In genomic region chr9:91374939-91375338, GRCh38 we compare ENCODE assay signal across 17 cellular contexts. TPM values are rescaled to one million over a fixed set of nuclear protein-coding genes. Genes with fewer than 3 reads are reported as not detected.
DNase-seq lines count a peak whose midpoint lies in the region; FAIRE-seq and TF ChIP-seq lines count a peak whose summit lies in the region.
"Had no signal": no experiment of that assay in that cellular context is flagged by ENCODE, and none has a peak within 500 bp of the region (broad histone marks: within the 10 kb centered on the region; RNA-seq: fewer than 3 reads in every experiment).

No MANE protein-coding gene starts in this region.

- no peak overlapping the region for H3K4me2 ChIP-seq in OCI-LY7 (ENCODE audit: low read length)

- H3K79me2 ChIP-seq in OCI-LY7 (ENCODE audit: insufficient read depth, low read depth, low read length), result no peaks in the 10 kb centered on the region

- no peak for TF ChIP-seq CTCF in retinal pigment epithelial cell (conservative IDR thresholded peaks at IDR 0.05; ENCODE audit: low read depth, low read length)
- TF ChIP-seq CTCF in OCI-LY7 (conservative IDR thresholded peaks at IDR 0.05; ENCODE audit: low read length), result no peak
- TF ChIP-seq CTCF in lower leg skin (IDR thresholded peaks at IDR 0.05), result no peak

- BruUV-seq in OCI-LY7 (replicated peaks; lab: Mats Ljungman, UMichigan), result no TSS peak

- no peak overlapping the region for H2AFZ ChIP-seq in OCI-LY7 (ENCODE audit: low read length)

- no peak overlapping the region for H3K27ac ChIP-seq in OCI-LY7 (ENCODE audit: low read depth, low read length, poor library complexity, severe bottlenecking)
- H3K27ac ChIP-seq: 22Rv1, colonic mucosa, esophagus muscularis mucosa, neutrophil, WERI-Rb-1 had no signal

- no peaks in the 10 kb centered on the region for H3K36me3 ChIP-seq in OCI-LY7 (ENCODE audit: insufficient read depth, low read length)
- H3K36me3 ChIP-seq: colonic mucosa, esophagus muscularis mucosa, neutrophil, WERI-Rb-1 had no signal

- H3K9me3 ChIP-seq in OCI-LY7 (ENCODE audit: low read length), result no peaks in the 10 kb centered on the region; the same call in 1 of the 2 replicates
- H3K9me3 ChIP-seq: colonic mucosa, esophagus muscularis mucosa, neutrophil had no signal

- intact Hi-C loops in OCI-LY7 (cut with micrococcal nuclease; ENCODE audit: unreplicated experiment) (no loop called here), lower leg skin (cut with DNase I; ENCODE audit: low total_unique reads) (no loop called here)

- CTCF ChIA-PET in OCI-LY7 (lab: Charles Lee; ENCODE audit: unreplicated experiment), result interaction anchor here (0.6 kb wide), 1 partner anchor 13 kb away, joined by 3 read pairs; no protein-coding TSS in a partner anchor

- H3K9me2 ChIP-seq in OCI-LY7 (ENCODE audit: insufficient read depth, low read length), result no peaks in the 10 kb centered on the region

- no peaks in the 10 kb centered on the region for H3K4me1 ChIP-seq in OCI-LY7 (ENCODE audit: insufficient read depth, low read length, poor library complexity, severe bottlenecking)
- H3K4me1 ChIP-seq: colonic mucosa, esophagus muscularis mucosa had no signal

- no peak for TF ChIP-seq POLR2A in lower leg skin (IDR thresholded peaks at IDR 0.05)

- H4K20me1 ChIP-seq in OCI-LY7 (ENCODE audit: insufficient read depth, low read length), result no peaks in the 10 kb centered on the region

- 15 to 21% methylated on average over 3 of the region's 3 CpGs for WGBS in lower leg skin, 2 donors

- H3K4me3 ChIP-seq in retinal pigment epithelial cell (ENCODE audit: low read length) (no peak overlapping the region), OCI-LY7 (ENCODE audit: low read depth, low read length, poor library complexity, severe bottlenecking) (no peak overlapping the region), lower leg skin (ENCODE audit: low read depth, poor library complexity, severe bottlenecking) (no peak overlapping the region)
- H3K4me3 ChIP-seq: colonic mucosa, esophagus muscularis mucosa had no signal

- DNase-seq in DMS 273 (lab: John Stamatoyannopoulos, UW; ENCODE audit: unreplicated experiment), result peak; percentile 6
- no peak for DNase-seq in DMS 273 treated with DMSO at 0.1 percent for 48 hours (lab: John Stamatoyannopoulos, UW)
- peak; percentile 11 for DNase-seq in RCC 7860 (ENCODE audit: low spot score)
- peak; percentile 76 to 81 for DNase-seq in dermis microvascular lymphatic vessel endothelial cell (ENCODE audit: low read depth in 2 of 2)
- DNase-seq in retinal pigment epithelial cell (ENCODE audit: low read depth), result peak; percentile 76
- no peak for DNase-seq in OCI-LY7 (ENCODE audit: low spot score)
- DNase-seq in lower leg skin (ENCODE audit: low spot score in 2 of 2), result no peak
- no peak for DNase-seq in NCI-H1105 (lab: John Stamatoyannopoulos, UW)
- DNase-seq: activated naive CD4-positive, alpha-beta T cell treated with anti-CD3 and anti-CD28 coated beads for 36 hours; colonic mucosa; DMS53; NCI-H2171; stimulated activated naive CD8-positive, alpha-beta T cell treated with anti-CD3 and anti-CD28 coated beads, Interleukin-15, Interleukin-2, amounts not matched to agents 100 U/mL and 50 U/mL, for 24 hours; WERI-Rb-1 had no signal

- POLR2A ChIA-PET in OCI-LY7 (lab: Charles Lee), result no interaction called here

- FAIRE-seq in RCC 7860 (lab: Jason Lieb, UNC), result no peak

RNA-seq across cellular contexts. Expression of gene AUH, which starts 13.2 kb away (rescaled TPM):
- total RNA-seq in dermis microvascular lymphatic vessel endothelial cell, result 8.6 and 9.6 TPM in 2 replicates
- 24.5 and 31.7 TPM in 2 replicates for total RNA-seq in OCI-LY7 (2014; rRNA removed; shearing (Covaris generic))
- total RNA-seq in OCI-LY7 (2022), result 16.7 and 16.9 TPM in 2 replicates
- total RNA-seq in lower leg skin, result 10 to 100 TPM; 30.7 to 54.4 (median 32.4) TPM

RNA-seq across cellular contexts. Expression of gene NFIL3, which starts 48.7 kb away (rescaled TPM):
- 3.0 and 3.9 TPM in 2 replicates for total RNA-seq in dermis microvascular lymphatic vessel endothelial cell
- total RNA-seq in OCI-LY7 (2014; rRNA removed; shearing (Covaris generic)), result 6.2 and 6.3 TPM in 2 replicates
- 11.2 and 11.9 TPM in 2 replicates for total RNA-seq in OCI-LY7 (2022)
- total RNA-seq in lower leg skin, result 10 to 100 TPM; 23.5 to 42.5 (median 37.6) TPM

Comparison
In these comparisons a context has a peak if more than half of its experiments do, and no peak if none do; other contexts are left out.
1. DNase-seq: peak in DMS 273 (single experiment), RCC 7860 (single experiment), dermis microvascular lymphatic vessel endothelial cell (2 of 2) and retinal pigment epithelial cell (single experiment); none in DMS 273 treated with DMSO at 0.1 percent for 48 hours (single experiment), OCI-LY7 (single experiment), lower leg skin (0 of 2) and NCI-H1105 (single experiment).